Comparison of ENCODE assay signal across 8 cellular contexts in genomic region chr7:128387663-128388485, GRCh38.
DNase-seq lines count a peak whose midpoint lies in the region; ATAC-seq and TF ChIP-seq lines count a peak whose summit lies in the region.

No MANE protein-coding gene starts in this region.

- ATAC-seq in HG02678 (IDR thresholded peaks at IDR 0.05; ENCODE audit: unreplicated experiment) (peak; percentile 82), GM18520 (IDR thresholded peaks at IDR 0.05; ENCODE audit: unreplicated experiment) (no peak)

- peak; percentile 79 for TF ChIP-seq CTCF in GM10266 (IDR thresholded peaks at IDR 0.05; ENCODE audit: control insufficient read depth, insufficient read depth, low read depth, missing control alignments)

- peak; percentile 88 for DNase-seq in GM10266 (ENCODE audit: extremely low spot score)
- peak; percentile 42 for DNase-seq in NCI-H2107 (lab: John Stamatoyannopoulos, UW)
- peak; percentile 39 for DNase-seq in activated CD4-positive, CD25-positive, alpha-beta regulatory T cell treated with anti-CD3 and anti-CD28 coated beads, Interleukin-2, amount 50 U/mL, for 16 hours (ENCODE audit: low read depth, low spot score)
- DNase-seq in cerebellar cortex (ENCODE audit: low spot score), result peak; percentile 95
- peak; percentile 92 for DNase-seq in left kidney (ENCODE audit: low read depth, low spot score)
- DNase-seq in stimulated activated CD4-positive, alpha-beta T cell treated with anti-CD3 and anti-CD28 coated beads, Interleukin-4, amount 100 ng/mL, for 4 hours, result peak; percentile 53 to 69

Comparison
In these comparisons a context has a peak if more than half of its experiments do, and no peak if none do; other contexts are left out.
1. DNase-seq: peak in every context shown above with its lines; median percentile 95 in cerebellar cortex; 92 in left kidney; 88 in GM10266; 61 in stimulated activated CD4-positive, alpha-beta T cell treated with anti-CD3 and anti-CD28 coated beads, Interleukin-4, amount 100 ng/mL, for 4 hours; 42 in NCI-H2107; 39 in activated CD4-positive, CD25-positive, alpha-beta regulatory T cell treated with anti-CD3 and anti-CD28 coated beads, Interleukin-2, amount 50 U/mL, for 16 hours.